ENCODE assay signal across 1 cellular context in genomic region chr11:99020324-99021225, GRCh38.
A peak's percentile ranks its signal among the peaks of the same experiment; 100 is the strongest.
TF ChIP-seq lines count a peak whose summit lies in the region.

TSS of gene CNTN5 (plus strand) at chr11:99020949.

TF ChIP-seq in HepG2, 621 proteins besides CTCF, POLR2A, EP300 and RAD21 (continued from another document and continues in another):
- TF ChIP-seq CREB1 (IDR thresholded peaks at IDR 0.05) (no peak), CREB1 (CRISPR knock-in tag; IDR thresholded peaks at IDR 0.05) (no peak), ZNF234 (CRISPR knock-in tag; conservative IDR thresholded peaks at IDR 0.05) (no peak), ZNF775 (CRISPR knock-in tag; IDR thresholded peaks at IDR 0.05; ENCODE audit: borderline replicate concordance) (no peak), ZMAT5 (CRISPR knock-in tag; IDR thresholded peaks at IDR 0.05; ENCODE audit: borderline replicate concordance, low read depth) (no peak), THAP11 (CRISPR knock-in tag; IDR thresholded peaks at IDR 0.05) (no peak), SIX4 (CRISPR knock-in tag; IDR thresholded peaks at IDR 0.05) (no peak), ZBTB8A (CRISPR knock-in tag; IDR thresholded peaks at IDR 0.05; ENCODE audit: borderline replicate concordance, low read depth) (no peak), PREB (CRISPR knock-in tag; IDR thresholded peaks at IDR 0.05) (no peak), E2F2 (CRISPR knock-in tag; IDR thresholded peaks at IDR 0.05; ENCODE audit: borderline replicate concordance) (no peak), TOE1 (CRISPR knock-in tag; IDR thresholded peaks at IDR 0.05) (no peak), ZBTB26 (CRISPR knock-in tag; IDR thresholded peaks at IDR 0.05; ENCODE audit: borderline replicate concordance) (no peak), UBTF (CRISPR knock-in tag; IDR thresholded peaks at IDR 0.05) (peak; percentile 44; the same call in 1 of the 2 replicates), SP1 (IDR thresholded peaks at IDR 0.05) (no peak), SP1 (CRISPR knock-in tag; IDR thresholded peaks at IDR 0.05) (no peak), JUND (CRISPR knock-in tag; IDR thresholded peaks at IDR 0.05) (no peak), ZNF10 (CRISPR knock-in tag; IDR thresholded peaks at IDR 0.05; ENCODE audit: borderline replicate concordance, low read depth) (no peak), ARID5B (CRISPR knock-in tag; IDR thresholded peaks at IDR 0.05) (no peak), KDM4B (CRISPR knock-in tag; IDR thresholded peaks at IDR 0.05) (no peak), ZBTB25 (CRISPR knock-in tag; IDR thresholded peaks at IDR 0.05) (no peak), AHDC1 (CRISPR knock-in tag; IDR thresholded peaks at IDR 0.05; ENCODE audit: borderline replicate concordance) (no peak), ZNF772 (CRISPR knock-in tag; IDR thresholded peaks at IDR 0.05) (no peak), GZF1 (CRISPR knock-in tag; IDR thresholded peaks at IDR 0.05) (no peak), ZNF30 (CRISPR knock-in tag; IDR thresholded peaks at IDR 0.05) (no peak), MYPOP (CRISPR knock-in tag; IDR thresholded peaks at IDR 0.05) (no peak), TBL1XR1 (IDR thresholded peaks at IDR 0.05; ENCODE audit: borderline replicate concordance, low read length, partially characterized antibody) (no peak), CBX5 (CRISPR knock-in tag; IDR thresholded peaks at IDR 0.05; ENCODE audit: borderline replicate concordance) (no peak), MXD3 (CRISPR knock-in tag; IDR thresholded peaks at IDR 0.05) (no peak), ZBED4 (CRISPR knock-in tag; IDR thresholded peaks at IDR 0.05; ENCODE audit: borderline replicate concordance) (no peak), SMYD3 (CRISPR knock-in tag; IDR thresholded peaks at IDR 0.05) (no peak), GFI1 (CRISPR knock-in tag; IDR thresholded peaks at IDR 0.05; ENCODE audit: borderline replicate concordance) (no peak)
